ENCODE assay signal across 1 cellular context in the genomic region with DNA sequence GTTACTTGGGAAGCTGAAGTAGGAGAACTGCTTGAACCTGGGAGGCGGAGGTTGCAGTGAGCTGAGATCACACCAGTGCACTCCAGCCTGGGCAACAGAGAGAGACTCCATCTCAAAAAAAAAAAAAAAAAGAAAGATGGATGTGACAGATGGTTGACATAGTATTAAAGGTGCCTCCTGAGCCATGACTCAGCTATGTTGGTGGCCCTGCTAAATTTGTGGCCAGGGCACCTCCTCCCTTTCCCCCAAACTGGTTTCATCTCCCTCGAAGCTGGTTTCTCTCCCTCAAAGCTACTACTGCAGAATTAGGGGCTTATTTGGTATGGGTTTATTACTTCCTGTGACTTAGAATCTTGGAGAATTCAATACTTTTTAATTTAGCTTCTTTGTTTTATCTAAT.
TF ChIP-seq lines count a peak whose summit lies in the region.

No MANE protein-coding gene starts in this region.

TF ChIP-seq in GM12878, 131 proteins besides CTCF, POLR2A, EP300 and RAD21:
- no peak for TF ChIP-seq JUND (IDR thresholded peaks at IDR 0.05; ENCODE audit: low read depth, low read length)
- no peak for TF ChIP-seq MLLT1 (IDR thresholded peaks at IDR 0.05)
- no peak for TF ChIP-seq SUPT20H (IDR thresholded peaks at IDR 0.05; ENCODE audit: borderline replicate concordance, control insufficient read depth, low read depth, low read length)
- no peak for TF ChIP-seq ATF2 (IDR thresholded peaks at IDR 0.05; ENCODE audit: low read length)
- TF ChIP-seq RAD51 (IDR thresholded peaks at IDR 0.05): no peak
- no peak for TF ChIP-seq POU2F2 (IDR thresholded peaks at IDR 0.05; ENCODE audit: borderline replicate concordance, low read depth, low read length)
- no peak for TF ChIP-seq ZNF384 (IDR thresholded peaks at IDR 0.05; ENCODE audit: borderline replicate concordance, low read depth, low read length)
- TF ChIP-seq CBX3 (IDR thresholded peaks at IDR 0.05; ENCODE audit: borderline replicate concordance, low read depth): no peak
- TF ChIP-seq ZNF207 (IDR thresholded peaks at IDR 0.05; ENCODE audit: borderline replicate concordance): no peak
- no peak for TF ChIP-seq EGR1 (IDR thresholded peaks at IDR 0.05; ENCODE audit: borderline replicate concordance in 1 of 2, low read depth in 2 of 2, low read length in 2 of 2)
- TF ChIP-seq SMC3 (IDR thresholded peaks at IDR 0.05; ENCODE audit: borderline replicate concordance, low read length): no peak
- TF ChIP-seq, protein P1, sequence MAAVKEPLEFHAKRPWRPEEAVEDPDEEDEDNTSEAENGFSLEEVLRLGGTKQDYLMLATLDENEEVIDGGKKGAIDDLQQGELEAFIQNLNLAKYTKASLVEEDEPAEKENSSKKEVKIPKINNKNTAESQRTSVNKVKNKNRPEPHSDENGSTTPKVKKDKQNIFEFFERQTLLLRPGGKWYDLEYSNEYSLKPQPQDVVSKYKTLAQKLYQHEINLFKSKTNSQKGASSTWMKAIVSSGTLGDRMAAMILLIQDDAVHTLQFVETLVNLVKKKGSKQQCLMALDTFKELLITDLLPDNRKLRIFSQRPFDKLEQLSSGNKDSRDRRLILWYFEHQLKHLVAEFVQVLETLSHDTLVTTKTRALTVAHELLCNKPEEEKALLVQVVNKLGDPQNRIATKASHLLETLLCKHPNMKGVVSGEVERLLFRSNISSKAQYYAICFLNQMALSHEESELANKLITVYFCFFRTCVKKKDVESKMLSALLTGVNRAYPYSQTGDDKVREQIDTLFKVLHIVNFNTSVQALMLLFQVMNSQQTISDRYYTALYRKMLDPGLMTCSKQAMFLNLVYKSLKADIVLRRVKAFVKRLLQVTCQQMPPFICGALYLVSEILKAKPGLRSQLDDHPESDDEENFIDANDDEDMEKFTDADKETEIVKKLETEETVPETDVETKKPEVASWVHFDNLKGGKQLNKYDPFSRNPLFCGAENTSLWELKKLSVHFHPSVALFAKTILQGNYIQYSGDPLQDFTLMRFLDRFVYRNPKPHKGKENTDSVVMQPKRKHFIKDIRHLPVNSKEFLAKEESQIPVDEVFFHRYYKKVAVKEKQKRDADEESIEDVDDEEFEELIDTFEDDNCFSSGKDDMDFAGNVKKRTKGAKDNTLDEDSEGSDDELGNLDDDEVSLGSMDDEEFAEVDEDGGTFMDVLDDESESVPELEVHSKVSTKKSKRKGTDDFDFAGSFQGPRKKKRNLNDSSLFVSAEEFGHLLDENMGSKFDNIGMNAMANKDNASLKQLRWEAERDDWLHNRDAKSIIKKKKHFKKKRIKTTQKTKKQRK (IDR thresholded peaks at IDR 0.05; ENCODE audit: low read depth, low read length): no peak
- no peak for TF ChIP-seq CHD4 (IDR thresholded peaks at IDR 0.05)
- TF ChIP-seq FOS (IDR thresholded peaks at IDR 0.05; ENCODE audit: borderline replicate concordance, extremely low read depth, insufficient read length): no peak
- no peak for TF ChIP-seq BCLAF1 (IDR thresholded peaks at IDR 0.05)
- no peak for TF ChIP-seq CEBPB (IDR thresholded peaks at IDR 0.05; ENCODE audit: borderline replicate concordance in 1 of 2, low read depth in 2 of 2, low read length in 2 of 2)
- TF ChIP-seq, protein P2, sequence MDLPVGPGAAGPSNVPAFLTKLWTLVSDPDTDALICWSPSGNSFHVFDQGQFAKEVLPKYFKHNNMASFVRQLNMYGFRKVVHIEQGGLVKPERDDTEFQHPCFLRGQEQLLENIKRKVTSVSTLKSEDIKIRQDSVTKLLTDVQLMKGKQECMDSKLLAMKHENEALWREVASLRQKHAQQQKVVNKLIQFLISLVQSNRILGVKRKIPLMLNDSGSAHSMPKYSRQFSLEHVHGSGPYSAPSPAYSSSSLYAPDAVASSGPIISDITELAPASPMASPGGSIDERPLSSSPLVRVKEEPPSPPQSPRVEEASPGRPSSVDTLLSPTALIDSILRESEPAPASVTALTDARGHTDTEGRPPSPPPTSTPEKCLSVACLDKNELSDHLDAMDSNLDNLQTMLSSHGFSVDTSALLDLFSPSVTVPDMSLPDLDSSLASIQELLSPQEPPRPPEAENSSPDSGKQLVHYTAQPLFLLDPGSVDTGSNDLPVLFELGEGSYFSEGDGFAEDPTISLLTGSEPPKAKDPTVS (IDR thresholded peaks at IDR 0.05; ENCODE audit: low read depth, low read length): no peak
- TF ChIP-seq LARP7 (IDR thresholded peaks at IDR 0.05): no peak
